In genomic region chr5:58143757-58144156, GRCh38 we compare ENCODE assay signal across 19 cellular contexts.
"Had no signal": no experiment of that assay in that cellular context is flagged by ENCODE, and none has a peak within 500 bp of the region (broad histone marks: within the 10 kb centered on the region; RNA-seq: fewer than 3 reads in every experiment).

No MANE protein-coding gene starts in this region.

- H3K9ac ChIP-seq: SK-N-SH had no signal

- H3K9me2 ChIP-seq: SK-N-SH had no signal

- DNase-seq: KBM-7, NCI-H1092, NCI-H1105 treated with DMSO at 0.1 percent for 48 hours, NCI-H1417 treated with DMSO at 0.1 percent for 48 hours, NCI-H146, NCI-H1694 treated with DMSO at 0.1 percent for 48 hours, NCI-H2029, NCI-H2081 treated with DMSO at 0.1 percent for 48 hours, NCI-H2227 treated with DMSO at 0.1 percent for 48 hours, NCI-H524, NCI-H526 treated with DMSO at 0.1 percent for 48 hours, NCI-H774, Right ventricle myocardium superior, RPMI8226, SIG-M5, SK-N-SH, SW 1271, T-cell had no signal

- ATAC-seq: T-cell had no signal

- H3K4me2 ChIP-seq: SK-N-SH had no signal

- FAIRE-seq: RCC 7860 had no signal

- H3K9me3 ChIP-seq: SK-N-SH had no signal
